ENCODE assay signal across 1 cellular context in the genomic region with DNA sequence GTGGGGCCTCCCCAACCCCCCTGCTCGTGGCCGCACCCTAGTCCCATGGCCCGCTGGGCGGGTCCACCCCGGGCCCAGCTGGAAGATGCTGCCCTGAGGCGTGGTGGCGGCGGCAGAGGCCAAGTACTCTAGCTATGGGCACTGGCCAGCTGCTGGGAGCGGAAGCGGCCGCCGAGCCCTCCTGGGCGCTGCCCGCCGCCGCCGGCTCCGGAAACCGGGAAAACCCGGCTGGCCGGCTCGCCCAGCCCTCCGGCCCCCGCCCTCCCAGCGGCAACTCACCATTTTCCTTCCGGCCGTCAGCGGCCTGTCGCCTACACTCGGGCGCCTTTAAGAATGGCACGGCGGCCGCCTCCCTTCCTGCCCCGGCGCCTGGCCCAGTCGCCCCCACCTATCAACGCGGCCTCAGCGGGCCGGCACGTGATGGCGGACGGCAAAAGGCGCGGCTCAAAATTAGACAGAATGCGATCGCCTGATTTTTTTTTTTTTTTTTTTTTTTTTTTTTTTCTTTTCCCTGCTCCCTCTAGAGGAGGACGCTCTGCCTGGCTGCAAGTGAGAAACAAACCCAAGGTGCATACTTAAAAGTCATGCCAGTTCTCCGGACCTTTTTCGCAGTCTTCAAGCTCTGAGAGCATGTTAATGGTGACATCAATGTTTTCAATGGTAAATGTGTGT.
TF ChIP-seq lines count a peak whose summit lies in the region.

A gene (minus strand): TSS at position 335 of the 672 bp plus-strand sequence. CDS start 53 bp downstream, at position 282.

TF ChIP-seq in SK-N-SH, 30 proteins besides CTCF, POLR2A, EP300 and RAD21 (continued from another document):
- TF ChIP-seq, protein P1, sequence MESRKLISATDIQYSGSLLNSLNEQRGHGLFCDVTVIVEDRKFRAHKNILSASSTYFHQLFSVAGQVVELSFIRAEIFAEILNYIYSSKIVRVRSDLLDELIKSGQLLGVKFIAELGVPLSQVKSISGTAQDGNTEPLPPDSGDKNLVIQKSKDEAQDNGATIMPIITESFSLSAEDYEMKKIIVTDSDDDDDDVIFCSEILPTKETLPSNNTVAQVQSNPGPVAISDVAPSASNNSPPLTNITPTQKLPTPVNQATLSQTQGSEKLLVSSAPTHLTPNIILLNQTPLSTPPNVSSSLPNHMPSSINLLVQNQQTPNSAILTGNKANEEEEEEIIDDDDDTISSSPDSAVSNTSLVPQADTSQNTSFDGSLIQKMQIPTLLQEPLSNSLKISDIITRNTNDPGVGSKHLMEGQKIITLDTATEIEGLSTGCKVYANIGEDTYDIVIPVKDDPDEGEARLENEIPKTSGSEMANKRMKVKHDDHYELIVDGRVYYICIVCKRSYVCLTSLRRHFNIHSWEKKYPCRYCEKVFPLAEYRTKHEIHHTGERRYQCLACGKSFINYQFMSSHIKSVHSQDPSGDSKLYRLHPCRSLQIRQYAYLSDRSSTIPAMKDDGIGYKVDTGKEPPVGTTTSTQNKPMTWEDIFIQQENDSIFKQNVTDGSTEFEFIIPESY (IDR thresholded peaks at IDR 0.05; ENCODE audit: borderline replicate concordance, low read depth): peak; percentile 60; the same call in 1 of the 2 replicates
- peak; percentile 55 for TF ChIP-seq GABPA (IDR thresholded peaks at IDR 0.05; ENCODE audit: low read depth)
- TF ChIP-seq, protein P2, sequence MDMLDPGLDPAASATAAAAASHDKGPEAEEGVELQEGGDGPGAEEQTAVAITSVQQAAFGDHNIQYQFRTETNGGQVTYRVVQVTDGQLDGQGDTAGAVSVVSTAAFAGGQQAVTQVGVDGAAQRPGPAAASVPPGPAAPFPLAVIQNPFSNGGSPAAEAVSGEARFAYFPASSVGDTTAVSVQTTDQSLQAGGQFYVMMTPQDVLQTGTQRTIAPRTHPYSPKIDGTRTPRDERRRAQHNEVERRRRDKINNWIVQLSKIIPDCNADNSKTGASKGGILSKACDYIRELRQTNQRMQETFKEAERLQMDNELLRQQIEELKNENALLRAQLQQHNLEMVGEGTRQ (IDR thresholded peaks at IDR 0.05; ENCODE audit: borderline replicate concordance, low read depth, low read length): peak; percentile 84
- TF ChIP-seq MXI1 (IDR thresholded peaks at IDR 0.05; ENCODE audit: low read depth, low read length): peak; percentile 78
- no peak for TF ChIP-seq NRF1 (IDR thresholded peaks at IDR 0.05; ENCODE audit: low read depth, low read length)
- peak; percentile 84 for TF ChIP-seq CHD2 (IDR thresholded peaks at IDR 0.05; ENCODE audit: low read length, partially characterized antibody)
- TF ChIP-seq, protein P3, sequence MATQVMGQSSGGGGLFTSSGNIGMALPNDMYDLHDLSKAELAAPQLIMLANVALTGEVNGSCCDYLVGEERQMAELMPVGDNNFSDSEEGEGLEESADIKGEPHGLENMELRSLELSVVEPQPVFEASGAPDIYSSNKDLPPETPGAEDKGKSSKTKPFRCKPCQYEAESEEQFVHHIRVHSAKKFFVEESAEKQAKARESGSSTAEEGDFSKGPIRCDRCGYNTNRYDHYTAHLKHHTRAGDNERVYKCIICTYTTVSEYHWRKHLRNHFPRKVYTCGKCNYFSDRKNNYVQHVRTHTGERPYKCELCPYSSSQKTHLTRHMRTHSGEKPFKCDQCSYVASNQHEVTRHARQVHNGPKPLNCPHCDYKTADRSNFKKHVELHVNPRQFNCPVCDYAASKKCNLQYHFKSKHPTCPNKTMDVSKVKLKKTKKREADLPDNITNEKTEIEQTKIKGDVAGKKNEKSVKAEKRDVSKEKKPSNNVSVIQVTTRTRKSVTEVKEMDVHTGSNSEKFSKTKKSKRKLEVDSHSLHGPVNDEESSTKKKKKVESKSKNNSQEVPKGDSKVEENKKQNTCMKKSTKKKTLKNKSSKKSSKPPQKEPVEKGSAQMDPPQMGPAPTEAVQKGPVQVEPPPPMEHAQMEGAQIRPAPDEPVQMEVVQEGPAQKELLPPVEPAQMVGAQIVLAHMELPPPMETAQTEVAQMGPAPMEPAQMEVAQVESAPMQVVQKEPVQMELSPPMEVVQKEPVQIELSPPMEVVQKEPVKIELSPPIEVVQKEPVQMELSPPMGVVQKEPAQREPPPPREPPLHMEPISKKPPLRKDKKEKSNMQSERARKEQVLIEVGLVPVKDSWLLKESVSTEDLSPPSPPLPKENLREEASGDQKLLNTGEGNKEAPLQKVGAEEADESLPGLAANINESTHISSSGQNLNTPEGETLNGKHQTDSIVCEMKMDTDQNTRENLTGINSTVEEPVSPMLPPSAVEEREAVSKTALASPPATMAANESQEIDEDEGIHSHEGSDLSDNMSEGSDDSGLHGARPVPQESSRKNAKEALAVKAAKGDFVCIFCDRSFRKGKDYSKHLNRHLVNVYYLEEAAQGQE (IDR thresholded peaks at IDR 0.05; ENCODE audit: low read depth, low read length): peak; percentile 73; the same call in 1 of the 2 replicates
- TF ChIP-seq ELF1 (IDR thresholded peaks at IDR 0.05): peak; percentile 70; the same call in 1 of the 2 replicates
- no peak for TF ChIP-seq FOXJ3 (CRISPR knock-in tag; IDR thresholded peaks at IDR 0.05)
